8 cellular contexts compared by ENCODE assay signal in the genomic region with DNA sequence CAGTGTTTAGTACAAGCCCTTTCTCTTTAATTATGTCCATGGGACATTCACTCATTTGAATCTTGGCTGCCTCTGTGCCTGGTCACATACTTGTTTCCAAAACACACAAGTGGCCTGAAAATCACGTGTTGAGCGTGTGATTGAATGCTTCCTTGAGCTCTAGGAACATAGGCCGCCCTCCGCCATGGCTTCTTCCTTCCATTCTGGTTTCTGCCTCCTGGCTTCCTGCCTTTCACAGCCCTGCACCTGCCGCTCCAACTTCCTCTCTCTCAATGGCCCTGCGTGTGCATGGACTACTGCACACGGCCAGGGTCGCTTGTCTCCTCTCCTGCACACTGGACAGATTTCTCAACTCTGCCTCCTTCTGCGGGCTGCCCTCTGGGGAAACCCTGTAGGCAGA.
DNase-seq lines count a peak whose midpoint lies in the region; ATAC-seq and TF ChIP-seq lines count a peak whose summit lies in the region.

No MANE protein-coding gene starts in this region.

- H3K36me3 ChIP-seq in GM23338 (ENCODE audit: insufficient read depth): peaks cover 5% of the 10 kb centered on the region; the same call in 1 of the 2 replicates

- peak overlapping the region; percentile 69 for H3K27ac Mint-ChIP-seq in GM23338

- peaks cover 65% of the 10 kb centered on the region for H3K4me1 ChIP-seq in GM23338 (ENCODE audit: insufficient read depth)

- DNase-seq in GM23338 (ENCODE audit: low spot score) (no peak), NCI-H510A (lab: John Stamatoyannopoulos, UW) (peak; percentile 90), foreskin melanocyte (peak; percentile 77), putamen (ENCODE audit: low spot score) (peak; percentile 57), OCI-M1 (lab: John Stamatoyannopoulos, UW) (no peak), activated gamma-delta T cell treated with Interleukin-2 at 50 U/mL for 16 hours (no peak), DMS114 treated with DMSO at 0.1 percent for 48 hours (lab: John Stamatoyannopoulos, UW; ENCODE audit: unreplicated experiment) (no peak), SK-N-DZ (ENCODE audit: low spot score) (no peak)

- H3K79me2 ChIP-seq in GM23338 (replicated peaks; ENCODE audit: insufficient read depth): peaks cover 100% of the 10 kb centered on the region

- no peaks in the 10 kb centered on the region for H3K27me3 ChIP-seq in GM23338 (ENCODE audit: insufficient read depth)

- peak overlapping the region; percentile 88 for H3K27ac ChIP-seq in GM23338 (ENCODE audit: low read depth)

- peak overlapping the region; percentile 57 for H3K4me2 ChIP-seq in GM23338

- peaks cover 10% of the 10 kb centered on the region for H3K27me3 Mint-ChIP-seq in GM23338 (ENCODE audit: insufficient read depth, low read depth, poor library complexity)

- ATAC-seq in GM23338: peak; percentile 33

- H4K20me1 ChIP-seq in GM23338 (replicated peaks; ENCODE audit: insufficient read depth): peaks cover 69% of the 10 kb centered on the region

- H3K4me3 Mint-ChIP-seq in GM23338: peak overlapping the region; percentile 23; the same call in 1 of the 3 replicates

- peak overlapping the region; percentile 34; the same call in 1 of the 2 replicates for H3K4me3 ChIP-seq in GM23338

- no peak overlapping the region for H2AFZ ChIP-seq in GM23338

- H3K9me3 Mint-ChIP-seq in GM23338: peaks cover 7% of the 10 kb centered on the region; the same call in 1 of the 3 replicates

- no peaks in the 10 kb centered on the region for H3K9me2 ChIP-seq in GM23338 (ENCODE audit: insufficient read depth)

- peaks cover 58% of the 10 kb centered on the region for H3K4me1 Mint-ChIP-seq in GM23338

- no peaks in the 10 kb centered on the region for H3F3A ChIP-seq in GM23338 (replicated peaks; ENCODE audit: low read depth)

- no peak for TF ChIP-seq CTCF in GM23338 (conservative IDR thresholded peaks at IDR 0.05; ENCODE audit: low read depth in 2 of 2)

- peaks cover 63% of the 10 kb centered on the region for H3K36me3 Mint-ChIP-seq in GM23338 (ENCODE audit: low read depth)

TF ChIP-seq in GM23338, 12 proteins besides CTCF, POLR2A, EP300 and RAD21:
- TF ChIP-seq ZNF331 (CRISPR knock-in tag; IDR thresholded peaks at IDR 0.05; ENCODE audit: low read depth) (no peak), JUNB (IDR thresholded peaks at IDR 0.05; ENCODE audit: unreplicated experiment) (no peak), ZNF114 (CRISPR knock-in tag; IDR thresholded peaks at IDR 0.05) (no peak), POLR2AphosphoS5 (IDR thresholded peaks at IDR 0.05; ENCODE audit: low read depth) (no peak), NANOG (IDR thresholded peaks at IDR 0.05; ENCODE audit: borderline replicate concordance) (no peak)
- TF ChIP-seq, protein P1, sequence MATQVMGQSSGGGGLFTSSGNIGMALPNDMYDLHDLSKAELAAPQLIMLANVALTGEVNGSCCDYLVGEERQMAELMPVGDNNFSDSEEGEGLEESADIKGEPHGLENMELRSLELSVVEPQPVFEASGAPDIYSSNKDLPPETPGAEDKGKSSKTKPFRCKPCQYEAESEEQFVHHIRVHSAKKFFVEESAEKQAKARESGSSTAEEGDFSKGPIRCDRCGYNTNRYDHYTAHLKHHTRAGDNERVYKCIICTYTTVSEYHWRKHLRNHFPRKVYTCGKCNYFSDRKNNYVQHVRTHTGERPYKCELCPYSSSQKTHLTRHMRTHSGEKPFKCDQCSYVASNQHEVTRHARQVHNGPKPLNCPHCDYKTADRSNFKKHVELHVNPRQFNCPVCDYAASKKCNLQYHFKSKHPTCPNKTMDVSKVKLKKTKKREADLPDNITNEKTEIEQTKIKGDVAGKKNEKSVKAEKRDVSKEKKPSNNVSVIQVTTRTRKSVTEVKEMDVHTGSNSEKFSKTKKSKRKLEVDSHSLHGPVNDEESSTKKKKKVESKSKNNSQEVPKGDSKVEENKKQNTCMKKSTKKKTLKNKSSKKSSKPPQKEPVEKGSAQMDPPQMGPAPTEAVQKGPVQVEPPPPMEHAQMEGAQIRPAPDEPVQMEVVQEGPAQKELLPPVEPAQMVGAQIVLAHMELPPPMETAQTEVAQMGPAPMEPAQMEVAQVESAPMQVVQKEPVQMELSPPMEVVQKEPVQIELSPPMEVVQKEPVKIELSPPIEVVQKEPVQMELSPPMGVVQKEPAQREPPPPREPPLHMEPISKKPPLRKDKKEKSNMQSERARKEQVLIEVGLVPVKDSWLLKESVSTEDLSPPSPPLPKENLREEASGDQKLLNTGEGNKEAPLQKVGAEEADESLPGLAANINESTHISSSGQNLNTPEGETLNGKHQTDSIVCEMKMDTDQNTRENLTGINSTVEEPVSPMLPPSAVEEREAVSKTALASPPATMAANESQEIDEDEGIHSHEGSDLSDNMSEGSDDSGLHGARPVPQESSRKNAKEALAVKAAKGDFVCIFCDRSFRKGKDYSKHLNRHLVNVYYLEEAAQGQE (IDR thresholded peaks at IDR 0.05; ENCODE audit: unreplicated experiment): no peak

Comparison
In these comparisons a context has a peak if more than half of its experiments do, and no peak if none do; other contexts are left out.
1. DNase-seq: peak in NCI-H510A (single experiment), foreskin melanocyte (single experiment) and putamen (single experiment); none in GM23338 (single experiment), OCI-M1 (single experiment), activated gamma-delta T cell treated with Interleukin-2 at 50 U/mL for 16 hours (single experiment), DMS114 treated with DMSO at 0.1 percent for 48 hours (single experiment) and SK-N-DZ (single experiment).